In genomic region chr2:4475618-4476017, GRCh38 we compare ENCODE assay signal across 13 cellular contexts.
"Had no signal": no experiment of that assay in that cellular context is flagged by ENCODE, and none has a peak within 500 bp of the region (broad histone marks: within the 10 kb centered on the region; RNA-seq: fewer than 3 reads in every experiment).

No MANE protein-coding gene starts in this region.

- H3K36me3 ChIP-seq: colonic mucosa, esophagus muscularis mucosa, esophagus squamous epithelium, gastrocnemius medialis, gastroesophageal sphincter, heart left ventricle, heart right ventricle had no signal

- H3K27me3 ChIP-seq: colonic mucosa, esophagus muscularis mucosa, esophagus squamous epithelium, foreskin keratinocyte, gastrocnemius medialis, gastroesophageal sphincter, heart left ventricle, heart right ventricle had no signal

- H3K27ac ChIP-seq: colonic mucosa, coronary artery, dorsolateral prefrontal cortex, epithelial cell of prostate, esophagus muscularis mucosa, esophagus squamous epithelium, foreskin keratinocyte, gastrocnemius medialis, gastroesophageal sphincter, heart left ventricle, heart right ventricle had no signal

- H3K9me3 ChIP-seq: colonic mucosa, esophagus muscularis mucosa, gastrocnemius medialis had no signal

- ATAC-seq: effector memory CD8-positive, alpha-beta T cell; esophagus mucosa; foreskin keratinocyte; gastrocnemius medialis; gastroesophageal sphincter; heart left ventricle; heart right ventricle had no signal

- H3K4me3 ChIP-seq: colonic mucosa, coronary artery, dorsolateral prefrontal cortex, esophagus muscularis mucosa, esophagus squamous epithelium, gastrocnemius medialis, gastroesophageal sphincter, heart left ventricle, heart right ventricle had no signal
